15 cellular contexts compared by ENCODE assay signal in the genomic region with DNA sequence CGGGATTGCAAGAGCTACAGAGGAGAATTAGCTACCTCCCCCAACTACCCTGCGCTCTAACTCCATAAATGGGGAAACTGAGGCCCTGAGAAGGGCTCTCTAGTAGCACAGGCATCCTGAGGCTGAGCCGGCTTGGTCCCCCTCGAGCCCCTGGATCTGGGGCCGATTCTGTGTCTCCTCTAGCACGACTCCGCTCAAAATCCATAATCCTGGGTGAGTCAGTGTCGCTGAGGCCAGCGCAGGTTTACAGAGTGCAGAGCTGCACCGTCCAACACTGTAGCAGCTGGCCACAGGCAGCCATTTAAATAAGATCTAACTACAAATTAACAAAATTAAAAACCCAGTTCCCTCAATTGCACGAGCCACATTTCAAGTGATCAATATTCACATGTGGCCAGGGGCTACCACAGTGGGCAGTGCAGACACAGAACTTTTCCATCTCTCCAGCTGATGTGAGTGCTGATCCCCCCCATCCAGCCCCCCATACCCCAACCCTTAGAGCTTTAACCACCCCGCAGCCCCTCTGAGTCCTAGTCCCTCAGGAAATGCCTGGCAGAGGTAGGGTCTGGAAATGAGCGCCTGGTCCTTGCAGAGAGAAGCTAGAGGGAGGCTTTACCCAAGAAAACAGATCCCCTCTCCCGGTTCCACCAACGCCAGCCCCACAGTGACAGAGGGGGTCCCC. TPM values are rescaled to one million over a fixed set of nuclear protein-coding genes. Genes with fewer than 3 reads are reported as not detected.
DNase-seq lines count a peak whose midpoint lies in the region; ATAC-seq and TF ChIP-seq lines count a peak whose summit lies in the region.
"Had no signal": no experiment of that assay in that cellular context is flagged by ENCODE, and none has a peak within 500 bp of the region (broad histone marks: within the 10 kb centered on the region; RNA-seq: fewer than 3 reads in every experiment).

No MANE protein-coding gene starts in this region.

- H3K79me2 ChIP-seq in SK-N-SH (ENCODE audit: insufficient read depth) = peaks cover 27% of the 10 kb centered on the region

- H2AFZ ChIP-seq in SK-N-SH (ENCODE audit: low read depth) = no peak overlapping the region

- H3K9ac ChIP-seq in SK-N-SH (peak overlapping the region; percentile 34; the same call in 1 of the 2 replicates), endodermal cell (ENCODE audit: extremely low read depth, low read length, poor library complexity, severe bottlenecking) (no peak overlapping the region)

- H3K9me3 ChIP-seq in SK-N-SH (no peaks in the 10 kb centered on the region), endodermal cell (ENCODE audit: control insufficient read depth, low read length) (no peaks in the 10 kb centered on the region), uterus (no peaks in the 10 kb centered on the region)
- H3K9me3 ChIP-seq: ascending aorta had no signal

- H3K36me3 ChIP-seq in SK-N-SH (replicated peaks in 1 of 2; ENCODE audit: control insufficient read depth in 1 of 2, insufficient read depth in 2 of 2, low read length in 1 of 2) (peaks cover 0 to 29% of the 10 kb centered on the region in 2 experiments), endodermal cell (ENCODE audit: control insufficient read depth, insufficient read depth, low read length) (no peaks in the 10 kb centered on the region), uterus (no peaks in the 10 kb centered on the region)
- H3K36me3 ChIP-seq: ascending aorta had no signal

- TF ChIP-seq RAD21 in SK-N-SH (IDR thresholded peaks at IDR 0.05; ENCODE audit: low read length) = no peak

- peak in 1 of 2 experiments; percentile 35; a peak in 1 of 4 replicates for TF ChIP-seq EP300 in SK-N-SH (IDR thresholded peaks at IDR 0.05; ENCODE audit: borderline replicate concordance in 1 of 2, low read depth in 1 of 2, low read length in 1 of 2)

- no peaks in the 10 kb centered on the region for H3K9me3 Mint-ChIP-seq in endodermal cell
- H3K9me3 Mint-ChIP-seq in mesothelial cell of epicardium = no peaks in the 10 kb centered on the region

- intact Hi-C loops in uterus (cut with DNase I; ENCODE audit: low total_unique reads) = no loop called here

- H3K27ac ChIP-seq in SK-N-SH (ENCODE audit: low read depth in 2 of 2, low read length in 1 of 2) (peak overlapping the region; percentile 51 to 97; a peak in 3 of 4 replicates), endodermal cell (ENCODE audit: low read depth, low read length) (no peak overlapping the region), uterus (peak overlapping the region; percentile 99 to 100)
- H3K27ac ChIP-seq: ascending aorta had no signal

- H3K4me1 ChIP-seq in SK-N-SH (ENCODE audit: control insufficient read depth in 1 of 2, insufficient read depth in 2 of 2, low read depth in 1 of 2, low read length in 1 of 2) (peaks cover 8 to 43% of the 10 kb centered on the region in 2 experiments), endodermal cell (ENCODE audit: control insufficient read depth, insufficient read depth, low read length) (peaks cover 13% of the 10 kb centered on the region), uterus (peaks cover 0 to 26% of the 10 kb centered on the region in 2 donors)

- no peak for TF ChIP-seq POLR2A in uterus (IDR thresholded peaks at IDR 0.05)

- peaks cover 33% of the 10 kb centered on the region for H3K4me1 Mint-ChIP-seq in endodermal cell
- peaks cover 45% of the 10 kb centered on the region for H3K4me1 Mint-ChIP-seq in mesothelial cell of epicardium

- WGBS in SK-N-SH (ENCODE audit: low lambda C conversion rate) = 46% methylated on average over 8 of the region's 15 CpGs
- 16 to 21% methylated on average over 11 to 15 of the region's 15 CpGs for WGBS in endodermal cell (ENCODE audit: insufficient coverage in 1 of 2, insufficient read length in 1 of 2), 2 experiments

- H3K4me2 ChIP-seq in SK-N-SH = peak overlapping the region; percentile 63

- H3K9me2 ChIP-seq in SK-N-SH = no peaks in the 10 kb centered on the region

- CTCF ChIA-PET in SK-N-SH (lab: Yijun Ruan, JAX) = interaction anchor here (0.8 to 13.1 kb wide), 21 partner anchors 8 to 311 kb away, joined by 3 to 177 read pairs (median 6); no protein-coding TSS in a partner anchor

- H3K27ac Mint-ChIP-seq in endodermal cell (no peak overlapping the region), mesothelial cell of epicardium (peak overlapping the region; percentile 81)

- H3K4me3 ChIP-seq in SK-N-SH (ENCODE audit: low read depth in 2 of 2, low read length in 1 of 2) (peak overlapping the region in 1 of 2 experiments; percentile 75; a peak in 1 of 4 replicates), endodermal cell (ENCODE audit: low read length) (no peak overlapping the region), uterus (peak overlapping the region in 1 of 2 donors; percentile 98)
- H3K4me3 ChIP-seq: ascending aorta had no signal

- no peaks in the 10 kb centered on the region for H4K20me1 ChIP-seq in SK-N-SH (ENCODE audit: insufficient read depth)

- H3F3A ChIP-seq in SK-N-SH (replicated peaks; ENCODE audit: insufficient read depth) = peaks cover 7% of the 10 kb centered on the region

- POLR2A ChIA-PET in SK-N-SH (lab: Yijun Ruan, JAX) = interaction anchor here (0.6 to 7.8 kb wide), 18 partner anchors 8 to 203 kb away, joined by 3 to 100 read pairs (median 10); partner anchors contain the start of gene GATA2

- ATAC-seq in SK-N-SH treated with all-trans-retinoic acid at 6 μM for 48 hours = no peak; the same call in 2 of the 3 replicates

- TF ChIP-seq CTCF in SK-N-SH (IDR thresholded peaks at IDR 0.05) = no peak
- TF ChIP-seq CTCF in endodermal cell (conservative IDR thresholded peaks at IDR 0.05) = no peak
- TF ChIP-seq CTCF in mesothelial cell of epicardium (IDR thresholded peaks at IDR 0.05; ENCODE audit: unreplicated experiment) = no peak
- no peak for TF ChIP-seq CTCF in uterus (IDR thresholded peaks at IDR 0.05)

- DNase-seq in SK-N-SH = peak; percentile 47
- DNase-seq in endodermal cell = peak; percentile 66
- no peak for DNase-seq in mesothelial cell of epicardium (ENCODE audit: low spot score in 2 of 2, unreplicated experiment in 2 of 2)
- peak in 1 of 2 donors; percentile 57 for DNase-seq in uterus
- DNase-seq in iPS-NIHi11 (ENCODE audit: low spot score) = no peak
- DNase-seq in stimulated activated CD4-positive, alpha-beta T cell treated with anti-CD3 and anti-CD28 coated beads, Interleukin-2, amount 100 ng/mL, for 48 hours = no peak
- DNase-seq in central memory CD4-positive, alpha-beta T cell = no peak
- DNase-seq: DMS79 treated with DMSO at 0.1 percent for 48 hours, naive B cell, NCI-H1105, SHP77 had no signal

- H3K4me3 Mint-ChIP-seq in endodermal cell = peak overlapping the region; percentile 19
- H3K4me3 Mint-ChIP-seq in mesothelial cell of epicardium = peak overlapping the region; percentile 53

- H3K27me3 Mint-ChIP-seq in endodermal cell (ENCODE audit: insufficient read depth) (peaks cover 100% of the 10 kb centered on the region), mesothelial cell of epicardium (ENCODE audit: low read depth) (no peaks in the 10 kb centered on the region)

- H3K36me3 Mint-ChIP-seq in endodermal cell (ENCODE audit: low read depth) (no peaks in the 10 kb centered on the region), mesothelial cell of epicardium (peaks cover 25% of the 10 kb centered on the region)
- H3K36me3 Mint-ChIP-seq: naive B cell had no signal

- H3K27me3 ChIP-seq in SK-N-SH (ENCODE audit: insufficient read depth) (no peaks in the 10 kb centered on the region), endodermal cell (ENCODE audit: control insufficient read depth, insufficient read depth, low read length, poor library complexity, severe bottlenecking) (peaks cover 100% of the 10 kb centered on the region), uterus (no peaks in the 10 kb centered on the region)

TF ChIP-seq in SK-N-SH, 30 proteins besides CTCF, POLR2A, EP300 and RAD21:
- TF ChIP-seq POLR2AphosphoS5 (IDR thresholded peaks at IDR 0.05; ENCODE audit: low read depth, low read length) = 0 out of 2 replicates have a peak, but pooled peaks have one; percentile 6
- peak; percentile 34; the same call in 1 of the 2 replicates for TF ChIP-seq MXI1 (IDR thresholded peaks at IDR 0.05; ENCODE audit: low read depth, low read length)
- TF ChIP-seq FOXM1 (IDR thresholded peaks at IDR 0.05; ENCODE audit: low read depth) = no peak

TF ChIP-seq in SK-N-SH treated with all-trans-retinoic acid at 6 μM for 48 hours, 23 proteins besides CTCF, POLR2A, EP300 and RAD21 (continues in another document):
- TF ChIP-seq ARNTL (CRISPR knock-in tag; IDR thresholded peaks at IDR 0.05; ENCODE audit: borderline replicate concordance, low read depth) = no peak

RNA-seq across cellular contexts. Expression of gene GATA2, which starts 10.7 kb away (rescaled TPM):
- polyA plus RNA-seq in SK-N-SH (2012; rRNA removed) = 5.5 and 6.8 TPM in 2 replicates
- polyA plus RNA-seq in SK-N-SH (2012; cell fraction: cytosol; rRNA removed) = 7.0 and 13.4 TPM in 2 replicates
- polyA plus RNA-seq in SK-N-SH (2012; cell fraction: nucleus; rRNA removed) = 10.6 and 18.0 TPM in 2 replicates
- total RNA-seq in endodermal cell (1 to 10 TPM; 1.2 to 1.6 TPM), mesothelial cell of epicardium (53.2 to 60.4 TPM (median 54.3 TPM) in 3 replicates), uterus (100 to 1,000 TPM in 1 of 4 donors, 10 to 100 TPM in 3; 30.9 to 171 (median 52.5) TPM)
- 4.4 TPM for polyA plus RNA-seq in endodermal cell (2013, experiment 1 of 2)
- 3.9 TPM for polyA plus RNA-seq in endodermal cell (2013, experiment 2 of 2)

RNA-seq across cellular contexts. Expression of gene DNAJB8, which starts 15.6 kb away (rescaled TPM):
- polyA plus RNA-seq in SK-N-SH (2012; rRNA removed) = not detected in 2 replicates
- polyA plus RNA-seq in SK-N-SH (2012; cell fraction: cytosol; rRNA removed) = not detected in 2 replicates
- polyA plus RNA-seq in SK-N-SH (2012; cell fraction: nucleus; rRNA removed) = not detected in 2 replicates
- total RNA-seq in endodermal cell (not detected), mesothelial cell of epicardium (not detected in 3 replicates), uterus (not detected)
- polyA plus RNA-seq in endodermal cell (2013, experiment 1 of 2) = not detected
- not detected for polyA plus RNA-seq in endodermal cell (2013, experiment 2 of 2)
- total RNA-seq: A172, ascending aorta, NCI-H460 had no signal

Comparison
In these comparisons a context has a peak if more than half of its experiments do, and no peak if none do; other contexts are left out.
1. DNase-seq: peak in SK-N-SH (single experiment) and endodermal cell (single experiment); none in mesothelial cell of epicardium (0 of 2), iPS-NIHi11 (single experiment), stimulated activated CD4-positive, alpha-beta T cell treated with anti-CD3 and anti-CD28 coated beads, Interleukin-2, amount 100 ng/mL, for 48 hours (0 of 2) and central memory CD4-positive, alpha-beta T cell (single experiment).
2. RNA of gene GATA2, which starts 10.7 kb away (total RNA-seq): 30.9 to 171 TPM in uterus and 53.2 to 60.4 TPM in mesothelial cell of epicardium; 1.2 to 1.6 TPM in endodermal cell; every median in the first group is over 10 times any median in the second.